ENCODE assay signal across 17 cellular contexts in genomic region chr12:19139795-19140194, GRCh38.
"Had no signal": no experiment of that assay in that cellular context is flagged by ENCODE, and none has a peak within 500 bp of the region (broad histone marks: within the 10 kb centered on the region; RNA-seq: fewer than 3 reads in every experiment).

No MANE protein-coding gene starts in this region.

- ATAC-seq: foreskin keratinocyte, lower lobe of right lung had no signal

- H3K27ac ChIP-seq: coronary artery, foreskin keratinocyte, lower lobe of right lung, sigmoid colon, spleen, suprapubic skin had no signal

- H3K4me3 ChIP-seq: coronary artery, esophagus muscularis mucosa, lower lobe of right lung, sigmoid colon, spleen, suprapubic skin had no signal

- H3K9me3 Mint-ChIP-seq: naive B cell; stimulated activated naive CD8-positive, alpha-beta T cell treated with anti-CD3 and anti-CD28 coated beads, Interleukin-15, Interleukin-2, amounts not matched to agents 100 ng/mL and 50 ng/mL, for 24 hours had no signal

- DNase-seq: activated CD4-positive, alpha-beta T cell treated with anti-CD3 and anti-CD28 coated beads for 1 hour; activated CD4-positive, alpha-beta T cell treated with anti-CD3 and anti-CD28 coated beads, Interleukin-2, amount 50 U/mL, for 4 hours; activated naive CD4-positive, alpha-beta T cell treated with anti-CD3 and anti-CD28 coated beads, Interleukin-2, amount 50 U/mL, for 16 hours; central memory CD4-positive, alpha-beta T cell; foreskin keratinocyte; head of caudate nucleus; kidney glomerular epithelial cell; lower lobe of right lung; naive B cell; sigmoid colon; spleen; T-helper 1 cell; trophoblast cell had no signal

- H3K27ac Mint-ChIP-seq: naive B cell; stimulated activated naive CD8-positive, alpha-beta T cell treated with anti-CD3 and anti-CD28 coated beads, Interleukin-15, Interleukin-2, amounts not matched to agents 100 ng/mL and 50 ng/mL, for 24 hours had no signal

- H3K27me3 ChIP-seq: esophagus muscularis mucosa, foreskin keratinocyte, sigmoid colon, spleen, suprapubic skin had no signal

- H3K36me3 Mint-ChIP-seq: naive B cell had no signal

- H3K4me1 Mint-ChIP-seq: naive B cell had no signal

- H3K9me3 ChIP-seq: esophagus muscularis mucosa, lower lobe of right lung, sigmoid colon, spleen, suprapubic skin had no signal

- H3K4me3 Mint-ChIP-seq: naive B cell; stimulated activated naive CD8-positive, alpha-beta T cell treated with anti-CD3 and anti-CD28 coated beads, Interleukin-15, Interleukin-2, amounts not matched to agents 100 ng/mL and 50 ng/mL, for 24 hours had no signal

- H3K36me3 ChIP-seq: lower lobe of right lung, spleen, suprapubic skin had no signal

- H3K4me1 ChIP-seq: lower lobe of right lung, spleen, suprapubic skin had no signal
